1 cellular context compared by ENCODE assay signal in the genomic region with DNA sequence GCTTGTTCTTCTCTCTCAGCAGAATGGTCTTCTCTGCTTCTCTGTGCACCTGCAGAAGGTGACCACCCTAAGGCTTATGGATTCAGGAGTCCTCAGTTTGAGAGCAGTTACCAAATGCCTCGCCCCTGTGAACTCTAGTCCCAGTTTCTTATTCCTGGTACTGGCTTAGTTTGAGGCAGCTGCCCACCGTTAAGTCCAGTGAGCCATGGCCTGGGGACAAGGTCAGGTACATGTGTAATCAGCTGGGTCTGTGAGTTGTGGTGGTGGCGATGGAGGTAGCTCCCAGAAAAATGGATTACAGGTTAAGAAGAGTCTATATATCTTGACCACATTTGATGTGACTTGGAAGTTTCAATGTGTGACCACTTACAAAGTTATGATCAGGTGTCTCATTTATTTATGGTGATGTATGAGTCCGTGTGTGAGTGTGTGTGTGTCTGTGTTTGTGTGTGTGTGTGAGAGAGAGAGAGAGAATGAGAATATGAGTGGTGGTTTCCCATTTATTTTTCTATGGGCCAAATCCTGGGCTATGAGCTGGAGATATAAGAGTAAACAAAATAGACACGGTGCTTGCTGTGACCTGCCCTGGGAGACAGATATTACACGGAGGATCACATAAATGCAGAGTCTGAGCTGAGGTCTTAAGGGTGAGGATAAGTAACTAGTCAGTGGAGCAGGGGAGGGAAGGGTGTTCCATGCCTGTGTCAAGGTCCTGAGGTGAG.
A peak's percentile ranks its signal among the peaks of the same experiment; 100 is the strongest.
TF ChIP-seq lines count a peak whose summit lies in the region.

No MANE protein-coding gene starts in this region.

TF ChIP-seq in HepG2, 621 proteins besides CTCF, POLR2A, EP300 and RAD21:
- TF ChIP-seq ZFP36L2 (CRISPR knock-in tag; IDR thresholded peaks at IDR 0.05) (no peak), LCORL (IDR thresholded peaks at IDR 0.05) (no peak), LCORL (CRISPR knock-in tag; IDR thresholded peaks at IDR 0.05) (0 out of 2 replicates have a peak, but pooled peaks have one; percentile 28), ZNF317 (CRISPR knock-in tag; IDR thresholded peaks at IDR 0.05) (0 out of 2 replicates have a peak, but pooled peaks have one; percentile 29), ZNF501 (CRISPR knock-in tag; IDR thresholded peaks at IDR 0.05) (peak; percentile 52; the same call in 1 of the 2 replicates), ZNF607 (CRISPR knock-in tag; IDR thresholded peaks at IDR 0.05; ENCODE audit: borderline replicate concordance) (0 out of 2 replicates have a peak, but pooled peaks have one; percentile 54), HNF4A (CRISPR knock-in tag; IDR thresholded peaks at IDR 0.05) (peak; percentile 53), TCF7L2 (IDR thresholded peaks at IDR 0.05; ENCODE audit: low read depth, low read length) (no peak), ZMYM4 (CRISPR knock-in tag; IDR thresholded peaks at IDR 0.05) (peak; percentile 19; the same call in 1 of the 2 replicates), TGIF2 (CRISPR knock-in tag; IDR thresholded peaks at IDR 0.05) (no peak), SOX6 (IDR thresholded peaks at IDR 0.05) (no peak), SOX6 (CRISPR knock-in tag; IDR thresholded peaks at IDR 0.05) (peak; percentile 21; the same call in 1 of the 2 replicates), ZNF292 (CRISPR knock-in tag; IDR thresholded peaks at IDR 0.05; ENCODE audit: borderline replicate concordance, low read depth) (peak; percentile 22; the same call in 1 of the 2 replicates), ZNF703 (CRISPR knock-in tag; IDR thresholded peaks at IDR 0.05; ENCODE audit: borderline replicate concordance) (no peak), SALL1 (CRISPR knock-in tag; IDR thresholded peaks at IDR 0.05) (peak; percentile 46; the same call in 1 of the 2 replicates), FOXK2 (IDR thresholded peaks at IDR 0.05) (no peak)
- TF ChIP-seq, protein P1, sequence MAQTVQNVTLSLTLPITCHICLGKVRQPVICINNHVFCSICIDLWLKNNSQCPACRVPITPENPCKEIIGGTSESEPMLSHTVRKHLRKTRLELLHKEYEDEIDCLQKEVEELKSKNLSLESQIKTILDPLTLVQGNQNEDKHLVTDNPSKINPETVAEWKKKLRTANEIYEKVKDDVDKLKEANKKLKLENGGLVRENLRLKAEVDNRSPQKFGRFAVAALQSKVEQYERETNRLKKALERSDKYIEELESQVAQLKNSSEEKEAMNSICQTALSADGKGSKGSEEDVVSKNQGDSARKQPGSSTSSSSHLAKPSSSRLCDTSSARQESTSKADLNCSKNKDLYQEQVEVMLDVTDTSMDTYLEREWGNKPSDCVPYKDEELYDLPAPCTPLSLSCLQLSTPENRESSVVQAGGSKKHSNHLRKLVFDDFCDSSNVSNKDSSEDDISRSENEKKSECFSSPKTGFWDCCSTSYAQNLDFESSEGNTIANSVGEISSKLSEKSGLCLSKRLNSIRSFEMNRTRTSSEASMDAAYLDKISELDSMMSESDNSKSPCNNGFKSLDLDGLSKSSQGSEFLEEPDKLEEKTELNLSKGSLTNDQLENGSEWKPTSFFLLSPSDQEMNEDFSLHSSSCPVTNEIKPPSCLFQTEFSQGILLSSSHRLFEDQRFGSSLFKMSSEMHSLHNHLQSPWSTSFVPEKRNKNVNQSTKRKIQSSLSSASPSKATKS (CRISPR knock-in tag; IDR thresholded peaks at IDR 0.05): 0 out of 2 replicates have a peak, but pooled peaks have one; percentile 37
- TF ChIP-seq, protein P2, sequence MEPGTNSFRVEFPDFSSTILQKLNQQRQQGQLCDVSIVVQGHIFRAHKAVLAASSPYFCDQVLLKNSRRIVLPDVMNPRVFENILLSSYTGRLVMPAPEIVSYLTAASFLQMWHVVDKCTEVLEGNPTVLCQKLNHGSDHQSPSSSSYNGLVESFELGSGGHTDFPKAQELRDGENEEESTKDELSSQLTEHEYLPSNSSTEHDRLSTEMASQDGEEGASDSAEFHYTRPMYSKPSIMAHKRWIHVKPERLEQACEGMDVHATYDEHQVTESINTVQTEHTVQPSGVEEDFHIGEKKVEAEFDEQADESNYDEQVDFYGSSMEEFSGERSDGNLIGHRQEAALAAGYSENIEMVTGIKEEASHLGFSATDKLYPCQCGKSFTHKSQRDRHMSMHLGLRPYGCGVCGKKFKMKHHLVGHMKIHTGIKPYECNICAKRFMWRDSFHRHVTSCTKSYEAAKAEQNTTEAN (CRISPR knock-in tag; conservative IDR thresholded peaks at IDR 0.05): no peak
- TF ChIP-seq, protein P3, sequence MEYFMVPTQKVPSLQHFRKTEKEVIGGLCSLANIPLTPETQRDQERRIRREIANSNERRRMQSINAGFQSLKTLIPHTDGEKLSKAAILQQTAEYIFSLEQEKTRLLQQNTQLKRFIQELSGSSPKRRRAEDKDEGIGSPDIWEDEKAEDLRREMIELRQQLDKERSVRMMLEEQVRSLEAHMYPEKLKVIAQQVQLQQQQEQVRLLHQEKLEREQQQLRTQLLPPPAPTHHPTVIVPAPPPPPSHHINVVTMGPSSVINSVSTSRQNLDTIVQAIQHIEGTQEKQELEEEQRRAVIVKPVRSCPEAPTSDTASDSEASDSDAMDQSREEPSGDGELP (IDR thresholded peaks at IDR 0.05; ENCODE audit: borderline replicate concordance, low read depth): peak; percentile 61; the same call in 1 of the 2 replicates
- TF ChIP-seq, protein P4, sequence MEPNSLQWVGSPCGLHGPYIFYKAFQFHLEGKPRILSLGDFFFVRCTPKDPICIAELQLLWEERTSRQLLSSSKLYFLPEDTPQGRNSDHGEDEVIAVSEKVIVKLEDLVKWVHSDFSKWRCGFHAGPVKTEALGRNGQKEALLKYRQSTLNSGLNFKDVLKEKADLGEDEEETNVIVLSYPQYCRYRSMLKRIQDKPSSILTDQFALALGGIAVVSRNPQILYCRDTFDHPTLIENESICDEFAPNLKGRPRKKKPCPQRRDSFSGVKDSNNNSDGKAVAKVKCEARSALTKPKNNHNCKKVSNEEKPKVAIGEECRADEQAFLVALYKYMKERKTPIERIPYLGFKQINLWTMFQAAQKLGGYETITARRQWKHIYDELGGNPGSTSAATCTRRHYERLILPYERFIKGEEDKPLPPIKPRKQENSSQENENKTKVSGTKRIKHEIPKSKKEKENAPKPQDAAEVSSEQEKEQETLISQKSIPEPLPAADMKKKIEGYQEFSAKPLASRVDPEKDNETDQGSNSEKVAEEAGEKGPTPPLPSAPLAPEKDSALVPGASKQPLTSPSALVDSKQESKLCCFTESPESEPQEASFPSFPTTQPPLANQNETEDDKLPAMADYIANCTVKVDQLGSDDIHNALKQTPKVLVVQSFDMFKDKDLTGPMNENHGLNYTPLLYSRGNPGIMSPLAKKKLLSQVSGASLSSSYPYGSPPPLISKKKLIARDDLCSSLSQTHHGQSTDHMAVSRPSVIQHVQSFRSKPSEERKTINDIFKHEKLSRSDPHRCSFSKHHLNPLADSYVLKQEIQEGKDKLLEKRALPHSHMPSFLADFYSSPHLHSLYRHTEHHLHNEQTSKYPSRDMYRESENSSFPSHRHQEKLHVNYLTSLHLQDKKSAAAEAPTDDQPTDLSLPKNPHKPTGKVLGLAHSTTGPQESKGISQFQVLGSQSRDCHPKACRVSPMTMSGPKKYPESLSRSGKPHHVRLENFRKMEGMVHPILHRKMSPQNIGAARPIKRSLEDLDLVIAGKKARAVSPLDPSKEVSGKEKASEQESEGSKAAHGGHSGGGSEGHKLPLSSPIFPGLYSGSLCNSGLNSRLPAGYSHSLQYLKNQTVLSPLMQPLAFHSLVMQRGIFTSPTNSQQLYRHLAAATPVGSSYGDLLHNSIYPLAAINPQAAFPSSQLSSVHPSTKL (CRISPR knock-in tag; IDR thresholded peaks at IDR 0.05): 0 out of 2 replicates have a peak, but pooled peaks have one; percentile 24
